20 cellular contexts compared by ENCODE assay signal in the genomic region with DNA sequence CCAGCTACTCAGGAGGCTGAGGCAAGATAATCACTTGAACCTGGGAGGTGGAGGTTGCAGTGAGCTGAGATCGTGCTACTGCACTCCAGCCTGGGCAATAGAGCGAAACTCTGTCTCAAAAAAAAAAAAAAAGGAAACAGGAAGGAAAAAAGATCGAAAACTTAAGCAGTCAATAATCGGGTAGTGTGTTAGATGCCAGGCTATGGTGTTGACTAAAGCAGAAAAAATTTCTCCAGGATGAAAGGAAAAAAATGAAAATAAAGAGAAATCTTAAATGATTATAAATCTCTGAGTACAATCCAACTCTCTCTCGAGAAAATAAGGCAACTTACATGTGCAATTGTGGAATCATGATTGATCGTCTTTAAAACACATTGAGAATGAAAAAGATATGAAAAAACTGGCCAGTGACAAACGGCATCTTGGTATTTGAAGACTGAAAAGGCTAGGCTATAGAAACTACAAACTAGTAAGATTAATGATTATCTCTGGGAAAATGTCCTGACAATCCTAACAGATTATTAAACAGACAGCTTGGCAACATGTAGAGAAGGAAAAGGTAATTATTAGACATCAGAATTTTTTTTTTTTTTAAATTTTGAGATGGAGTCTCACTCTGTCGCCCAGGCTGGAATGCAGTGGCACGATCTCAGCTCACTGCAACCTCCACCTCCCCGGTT. TPM values are rescaled to one million over a fixed set of nuclear protein-coding genes. Genes with fewer than 3 reads are reported as not detected.
DNase-seq lines count a peak whose midpoint lies in the region; ATAC-seq, FAIRE-seq and TF ChIP-seq lines count a peak whose summit lies in the region.
"Had no signal": no experiment of that assay in that cellular context is flagged by ENCODE, and none has a peak within 500 bp of the region (broad histone marks: within the 10 kb centered on the region; RNA-seq: fewer than 3 reads in every experiment).

No MANE protein-coding gene starts in this region.

- 14% methylated on average over 10 of the region's 10 CpGs for WGBS in A549 (ENCODE audit: missing lambda C conversion rate)
- 97% methylated on average over 8 of the region's 10 CpGs for WGBS in mesenchymal stem cell

- H3K79me2 ChIP-seq in GM23338 (replicated peaks; ENCODE audit: insufficient read depth): no peaks in the 10 kb centered on the region

- H3K4me3 ChIP-seq in A549 (no peak overlapping the region), GM23338 (no peak overlapping the region), epithelial cell of proximal tubule (ENCODE audit: low read depth, low read length) (peak overlapping the region; percentile 34), mesenchymal stem cell (ENCODE audit: insufficient read depth in 1 of 2, low read depth in 1 of 2, low read length in 2 of 2) (no peak overlapping the region)
- H3K4me3 ChIP-seq: BLaER1 treated with 17β-estradiol and CSF1 and Interleukin-3, amounts not matched to agents 10 nM and 100 nM had no signal

- no peak overlapping the region for H2BK120ac ChIP-seq in mesenchymal stem cell (ENCODE audit: low read depth, low read length)

- no peak overlapping the region for H3K4ac ChIP-seq in mesenchymal stem cell (ENCODE audit: low read depth in 1 of 2, low read length in 2 of 2)

- no peak for DNase-seq in A549 (ENCODE audit: low read depth in 1 of 2, low spot score in 1 of 2)
- no peak for DNase-seq in GM23338 (ENCODE audit: low spot score)
- peak; percentile 67 for DNase-seq in epithelial cell of proximal tubule (ENCODE audit: low read depth)
- DNase-seq in mesenchymal stem cell: no peak
- DNase-seq in hepatic stellate cell (ENCODE audit: low spot score): no peak
- no peak for DNase-seq in SIG-M5 treated with dmso at 0.1 percent for 504 hours (lab: John Stamatoyannopoulos, UW; ENCODE audit: unreplicated experiment)
- DNase-seq in activated naive CD4-positive, alpha-beta T cell treated with anti-CD3 and anti-CD28 coated beads, Interleukin-2, amount 50 U/mL, for 16 hours: no peak
- DNase-seq: CD4-positive, CD25-positive, alpha-beta regulatory T cell; DMS153; DMS79 treated with DMSO at 0.1 percent for 48 hours; EL; GOT3; H9 had no signal

- no peaks in the 10 kb centered on the region for H3K9me3 Mint-ChIP-seq in GM23338
- H3K9me3 Mint-ChIP-seq: CD4-positive, CD25-positive, alpha-beta regulatory T cell; H9 had no signal

- no peak overlapping the region for H3K14ac ChIP-seq in mesenchymal stem cell (ENCODE audit: low read length in 2 of 2)

- H3K36me3 Mint-ChIP-seq in GM23338 (ENCODE audit: low read depth): no peaks in the 10 kb centered on the region
- H3K36me3 Mint-ChIP-seq: CD4-positive, CD25-positive, alpha-beta regulatory T cell had no signal

- no peak for TF ChIP-seq CTCF in A549 (IDR thresholded peaks at IDR 0.05)
- no peak for TF ChIP-seq CTCF in GM23338 (conservative IDR thresholded peaks at IDR 0.05; ENCODE audit: low read depth in 2 of 2)
- TF ChIP-seq CTCF in epithelial cell of proximal tubule (conservative IDR thresholded peaks at IDR 0.05; ENCODE audit: low read depth, low read length): no peak

- POLR2A ChIA-PET in A549 (lab: Yijun Ruan, JAX): no interaction called here

- H3K4me3 Mint-ChIP-seq in GM23338: no peak overlapping the region
- H3K4me3 Mint-ChIP-seq: CD4-positive, CD25-positive, alpha-beta regulatory T cell; H9 had no signal

- H2BK5ac ChIP-seq in mesenchymal stem cell (ENCODE audit: low read depth, low read length, poor library complexity, severe bottlenecking): no peak overlapping the region

- H3K27me3 ChIP-seq in GM23338 (ENCODE audit: insufficient read depth): no peaks in the 10 kb centered on the region
- no peaks in the 10 kb centered on the region for H3K27me3 ChIP-seq in mesenchymal stem cell (ENCODE audit: control insufficient read depth in 1 of 2, insufficient read depth in 1 of 2, low read length in 2 of 2)
- H3K27me3 ChIP-seq: BLaER1 treated with 17β-estradiol and CSF1 and Interleukin-3, amounts not matched to agents 10 nM and 100 nM had no signal

- peaks cover 2% of the 10 kb centered on the region for H3K27me3 Mint-ChIP-seq in GM23338 (ENCODE audit: insufficient read depth, low read depth, poor library complexity)

- H3K23ac ChIP-seq in mesenchymal stem cell (ENCODE audit: low read length in 2 of 2): no peak overlapping the region

- no peaks in the 10 kb centered on the region for H4K20me1 ChIP-seq in GM23338 (replicated peaks; ENCODE audit: insufficient read depth)
- H4K20me1 ChIP-seq: BLaER1 treated with 17β-estradiol and CSF1 and Interleukin-3, amounts not matched to agents 10 nM and 100 nM had no signal

- no peak for TF ChIP-seq POLR2A in A549 (IDR thresholded peaks at IDR 0.05; ENCODE audit: low read length)

- no peaks in the 10 kb centered on the region for H3K9me2 ChIP-seq in GM23338 (ENCODE audit: insufficient read depth)

- H3K27ac Mint-ChIP-seq in GM23338: 0 out of 2 replicates have a peak overlapping the region, but pooled peaks have one; percentile 16
- H3K27ac Mint-ChIP-seq: CD4-positive, CD25-positive, alpha-beta regulatory T cell; H9 had no signal

- no peak overlapping the region for H2AK5ac ChIP-seq in mesenchymal stem cell (ENCODE audit: low read length, severe bottlenecking)

- H2AFZ ChIP-seq in GM23338 (no peak overlapping the region), mesenchymal stem cell (ENCODE audit: low read depth, low read length) (no peak overlapping the region)

- H2BK12ac ChIP-seq in mesenchymal stem cell (ENCODE audit: low read length in 2 of 2): no peak overlapping the region

- H3K4me2 ChIP-seq in A549: peak overlapping the region; percentile 43
- H3K4me2 ChIP-seq in GM23338: no peak overlapping the region
- H3K4me2 ChIP-seq in mesenchymal stem cell (ENCODE audit: low read length, poor library complexity, severe bottlenecking): no peak overlapping the region
- H3K4me2 ChIP-seq: BLaER1 treated with 17β-estradiol and CSF1 and Interleukin-3, amounts not matched to agents 10 nM and 100 nM had no signal

- no peaks in the 10 kb centered on the region for H3K9me3 ChIP-seq in A549
- H3K9me3 ChIP-seq in mesenchymal stem cell (ENCODE audit: control insufficient read depth, low read length): no peaks in the 10 kb centered on the region
- H3K9me3 ChIP-seq: BLaER1 treated with 17β-estradiol and CSF1 and Interleukin-3, amounts not matched to agents 10 nM and 100 nM had no signal

- H3K79me1 ChIP-seq in mesenchymal stem cell (replicated peaks; ENCODE audit: low read length, poor library complexity, severe bottlenecking): no peaks in the 10 kb centered on the region

- no peak for TF ChIP-seq RAD21 in A549 (conservative IDR thresholded peaks at IDR 0.05 in 1 of 2, IDR thresholded peaks at IDR 0.05 in 1 of 2)

- no peak overlapping the region for H4K8ac ChIP-seq in mesenchymal stem cell (ENCODE audit: low read length)

- H3F3A ChIP-seq in GM23338 (replicated peaks; ENCODE audit: low read depth): no peaks in the 10 kb centered on the region

- H3K18ac ChIP-seq in mesenchymal stem cell (ENCODE audit: low read depth in 1 of 2, low read length in 2 of 2): no peak overlapping the region

- no peak for FAIRE-seq in A549 (lab: Jason Lieb, UNC)
- FAIRE-seq: D721Med, G401.6, GM12891 had no signal

- no peak overlapping the region for H3K27ac ChIP-seq in A549
- H3K27ac ChIP-seq in GM23338 (ENCODE audit: low read depth): no peak overlapping the region
- H3K27ac ChIP-seq in mesenchymal stem cell (ENCODE audit: low read length, poor library complexity, severe bottlenecking): peak overlapping the region; percentile 95
- H3K27ac ChIP-seq: 22Rv1; BLaER1 treated with 17β-estradiol and CSF1 and Interleukin-3, amounts not matched to agents 10 nM and 100 nM; HL-60 had no signal

- CTCF ChIA-PET in A549 (lab: Yijun Ruan, JAX): no interaction called here

- ATAC-seq in A549 (no peak), GM23338 (no peak), HG03442 (IDR thresholded peaks at IDR 0.05; ENCODE audit: unreplicated experiment) (no peak)

- no peaks in the 10 kb centered on the region for H3K4me1 ChIP-seq in A549
- H3K4me1 ChIP-seq in GM23338 (ENCODE audit: insufficient read depth): peaks cover 15% of the 10 kb centered on the region
- H3K4me1 ChIP-seq in mesenchymal stem cell (ENCODE audit: control insufficient read depth, insufficient read depth, low read depth, low read length): peaks cover 5% of the 10 kb centered on the region

- H3K36me3 ChIP-seq in GM23338 (ENCODE audit: insufficient read depth): no peaks in the 10 kb centered on the region
- no peaks in the 10 kb centered on the region for H3K36me3 ChIP-seq in mesenchymal stem cell (ENCODE audit: control insufficient read depth in 1 of 2, insufficient read depth in 2 of 2, low read depth in 1 of 2, low read length in 2 of 2)
- H3K36me3 ChIP-seq: BLaER1 treated with 17β-estradiol and CSF1 and Interleukin-3, amounts not matched to agents 10 nM and 100 nM had no signal

- no peak overlapping the region for H2BK15ac ChIP-seq in mesenchymal stem cell (ENCODE audit: low read depth, poor library complexity, severe bottlenecking)

- no peak for TF ChIP-seq EP300 in A549 (IDR thresholded peaks at IDR 0.05)

- no peak overlapping the region for H3K9ac ChIP-seq in mesenchymal stem cell (ENCODE audit: low read length)
- H3K9ac ChIP-seq: BLaER1 treated with 17β-estradiol and CSF1 and Interleukin-3, amounts not matched to agents 10 nM and 100 nM had no signal

- H4K91ac ChIP-seq in mesenchymal stem cell (ENCODE audit: low read length): no peak overlapping the region

- peaks cover 20% of the 10 kb centered on the region; the same call in 2 of the 3 replicates for H3K4me1 Mint-ChIP-seq in GM23338
- H3K4me1 Mint-ChIP-seq: CD4-positive, CD25-positive, alpha-beta regulatory T cell had no signal

TF ChIP-seq in A549, 52 proteins besides CTCF, POLR2A, EP300 and RAD21 (continues in another document):
- TF ChIP-seq POLR2AphosphoS2 (conservative IDR thresholded peaks at IDR 0.05; ENCODE audit: low read length) (no peak), ZSCAN20 (CRISPR knock-in tag; IDR thresholded peaks at IDR 0.05) (no peak), FOSB (CRISPR knock-in tag; IDR thresholded peaks at IDR 0.05) (no peak), BHLHE40 (IDR thresholded peaks at IDR 0.05; ENCODE audit: low read depth, low read length) (no peak)

TF ChIP-seq in GM23338, 12 proteins besides CTCF, POLR2A, EP300 and RAD21 (continues in another document):
- TF ChIP-seq ZNF331 (CRISPR knock-in tag; IDR thresholded peaks at IDR 0.05; ENCODE audit: low read depth) (no peak), NANOG (IDR thresholded peaks at IDR 0.05; ENCODE audit: borderline replicate concordance) (no peak)

RNA-seq across cellular contexts. Expression of a gene that starts 16.3 kb away (rescaled TPM):
- polyA plus RNA-seq in A549 (2011; rRNA removed): 1.1 and 1.7 TPM in 2 replicates
- polyA plus RNA-seq in A549 (2012; cell fraction: cytosol; rRNA removed): 0.21 and 0.26 TPM in 2 replicates
- 0.52 and 1.5 TPM in 2 replicates for polyA plus RNA-seq in A549 (2012; cell fraction: nucleus; rRNA removed)
- polyA plus RNA-seq in A549 (2017; fragmentation: RNase III; extraction: RNeasy Plus Mini Kit Qiagen cat#74134 plus additional on column Dnase treatment): 0.31 to 0.57 TPM (median 0.54 TPM) in 3 replicates
- 3.0 and 5.6 TPM in 2 replicates for polyA minus RNA-seq in A549 (2011; rRNA and poly(A)+ RNA removed)
- total RNA-seq in GM23338 (2014; rRNA removed; shearing (Covaris generic)): 6.2 and 7.2 TPM in 2 replicates
- 4.1 and 5.5 TPM in 2 replicates for polyA plus RNA-seq in GM23338 (2016; fragmentation: Nextera tagmentation; extraction: Ambion mirVana)
- 13.3 and 23.8 TPM in 2 replicates for total RNA-seq in epithelial cell of proximal tubule
- 4.7 TPM for polyA plus RNA-seq in mesenchymal stem cell (2013, experiment 1 of 2)
- 3.4 TPM for polyA plus RNA-seq in mesenchymal stem cell (2013, experiment 2 of 2)
